Comparison of ENCODE assay signal across 2 cellular contexts in the genomic region with DNA sequence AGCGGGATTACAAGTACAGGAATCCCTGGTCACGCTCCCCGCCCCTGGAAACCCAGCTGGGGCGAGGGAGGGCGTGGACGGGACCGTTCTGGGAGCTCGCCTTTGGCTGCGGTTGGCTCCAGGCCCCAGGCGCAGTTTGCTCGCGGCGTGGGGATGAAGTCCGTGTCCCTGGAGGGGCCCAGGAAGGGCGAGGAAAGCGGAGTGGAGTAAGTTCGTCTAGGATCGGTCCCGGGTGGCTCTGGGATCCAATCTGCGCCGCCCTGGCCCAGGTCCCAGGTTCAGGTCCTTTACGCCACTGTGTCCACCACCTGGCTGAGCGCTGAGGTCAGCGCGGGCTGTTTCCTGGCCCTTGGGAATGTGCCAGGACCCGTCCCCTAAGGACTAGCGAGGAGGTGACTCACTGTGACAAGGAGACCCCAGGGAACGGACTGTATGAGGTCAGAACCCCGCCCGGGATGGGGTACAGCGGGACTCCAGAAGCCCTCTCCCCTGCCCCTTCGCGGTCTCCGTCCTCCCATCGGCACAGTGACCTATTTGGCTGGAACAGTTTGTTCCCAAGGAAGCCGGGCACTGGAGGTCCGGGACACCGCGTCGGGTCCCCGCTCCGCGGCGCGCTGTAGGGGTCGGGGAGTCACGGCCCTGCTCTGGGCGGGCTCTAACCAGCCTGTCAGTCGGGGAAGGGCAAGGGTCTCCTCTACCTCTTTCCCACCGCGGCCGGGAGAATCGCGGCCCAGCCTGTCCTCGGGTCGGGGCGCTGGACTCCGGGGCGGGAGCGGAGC.
TF ChIP-seq lines count a peak whose summit lies in the region.

No MANE protein-coding gene starts in this region.

TF ChIP-seq in HEK293, 187 proteins besides CTCF, POLR2A, EP300 and RAD21 (continued from another document and continues in another):
- TF ChIP-seq, protein P1, sequence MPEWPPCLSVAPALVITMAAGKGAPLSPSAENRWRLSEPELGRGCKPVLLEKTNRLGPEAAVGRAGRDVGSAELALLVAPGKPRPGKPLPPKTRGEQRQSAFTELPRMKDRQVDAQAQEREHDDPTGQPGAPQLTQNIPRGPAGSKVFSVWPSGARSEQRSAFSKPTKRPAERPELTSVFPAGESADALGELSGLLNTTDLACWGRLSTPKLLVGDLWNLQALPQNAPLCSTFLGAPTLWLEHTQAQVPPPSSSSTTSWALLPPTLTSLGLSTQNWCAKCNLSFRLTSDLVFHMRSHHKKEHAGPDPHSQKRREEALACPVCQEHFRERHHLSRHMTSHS (tag by site-specific recombination; IDR thresholded peaks at IDR 0.05) = no peak
- TF ChIP-seq ZNF658 (tag by site-specific recombination; IDR thresholded peaks at IDR 0.05) (no peak), KLF7 (tag by site-specific recombination; IDR thresholded peaks at IDR 0.05; ENCODE audit: borderline replicate concordance) (no peak), ZNF341 (tag by site-specific recombination; IDR thresholded peaks at IDR 0.05; ENCODE audit: low read depth) (0 out of 2 replicates have a peak, but pooled peaks have one; percentile 23), ZNF138 (tag by site-specific recombination; IDR thresholded peaks at IDR 0.05; ENCODE audit: borderline replicate concordance) (no peak), ZXDB (tag by site-specific recombination; IDR thresholded peaks at IDR 0.05) (peak; percentile 81), YY1 (tag by site-specific recombination; IDR thresholded peaks at IDR 0.05) (no peak), ZNF530 (tag by site-specific recombination; IDR thresholded peaks at IDR 0.05; ENCODE audit: low read depth) (no peak), FEZF1 (tag by site-specific recombination; IDR thresholded peaks at IDR 0.05) (no peak), ZNF146 (tag by site-specific recombination; IDR thresholded peaks at IDR 0.05) (no peak), ZNF837 (tag by site-specific recombination; IDR thresholded peaks at IDR 0.05) (no peak), ZNF626 (tag by site-specific recombination; IDR thresholded peaks at IDR 0.05) (no peak), ZNF544 (tag by site-specific recombination; IDR thresholded peaks at IDR 0.05) (no peak), KLF8 (tag by site-specific recombination; IDR thresholded peaks at IDR 0.05) (no peak; the same call in 1 of the 2 replicates), ZBTB8A (tag by site-specific recombination; IDR thresholded peaks at IDR 0.05) (no peak)
- TF ChIP-seq, protein P2, sequence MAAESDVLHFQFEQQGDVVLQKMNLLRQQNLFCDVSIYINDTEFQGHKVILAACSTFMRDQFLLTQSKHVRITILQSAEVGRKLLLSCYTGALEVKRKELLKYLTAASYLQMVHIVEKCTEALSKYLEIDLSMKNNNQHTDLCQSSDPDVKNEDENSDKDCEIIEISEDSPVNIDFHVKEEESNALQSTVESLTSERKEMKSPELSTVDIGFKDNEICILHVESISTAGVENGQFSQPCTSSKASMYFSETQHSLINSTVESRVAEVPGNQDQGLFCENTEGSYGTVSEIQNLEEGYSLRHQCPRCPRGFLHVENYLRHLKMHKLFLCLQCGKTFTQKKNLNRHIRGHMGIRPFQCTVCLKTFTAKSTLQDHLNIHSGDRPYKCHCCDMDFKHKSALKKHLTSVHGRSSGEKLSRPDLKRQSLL (tag by site-specific recombination; IDR thresholded peaks at IDR 0.05) = no peak
- TF ChIP-seq, protein P3, sequence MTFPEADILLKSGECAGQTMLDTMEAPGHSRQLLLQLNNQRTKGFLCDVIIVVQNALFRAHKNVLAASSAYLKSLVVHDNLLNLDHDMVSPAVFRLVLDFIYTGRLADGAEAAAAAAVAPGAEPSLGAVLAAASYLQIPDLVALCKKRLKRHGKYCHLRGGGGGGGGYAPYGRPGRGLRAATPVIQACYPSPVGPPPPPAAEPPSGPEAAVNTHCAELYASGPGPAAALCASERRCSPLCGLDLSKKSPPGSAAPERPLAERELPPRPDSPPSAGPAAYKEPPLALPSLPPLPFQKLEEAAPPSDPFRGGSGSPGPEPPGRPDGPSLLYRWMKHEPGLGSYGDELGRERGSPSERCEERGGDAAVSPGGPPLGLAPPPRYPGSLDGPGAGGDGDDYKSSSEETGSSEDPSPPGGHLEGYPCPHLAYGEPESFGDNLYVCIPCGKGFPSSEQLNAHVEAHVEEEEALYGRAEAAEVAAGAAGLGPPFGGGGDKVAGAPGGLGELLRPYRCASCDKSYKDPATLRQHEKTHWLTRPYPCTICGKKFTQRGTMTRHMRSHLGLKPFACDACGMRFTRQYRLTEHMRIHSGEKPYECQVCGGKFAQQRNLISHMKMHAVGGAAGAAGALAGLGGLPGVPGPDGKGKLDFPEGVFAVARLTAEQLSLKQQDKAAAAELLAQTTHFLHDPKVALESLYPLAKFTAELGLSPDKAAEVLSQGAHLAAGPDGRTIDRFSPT (tag by site-specific recombination; IDR thresholded peaks at IDR 0.05) = peak; percentile 73
- TF ChIP-seq, protein P4, sequence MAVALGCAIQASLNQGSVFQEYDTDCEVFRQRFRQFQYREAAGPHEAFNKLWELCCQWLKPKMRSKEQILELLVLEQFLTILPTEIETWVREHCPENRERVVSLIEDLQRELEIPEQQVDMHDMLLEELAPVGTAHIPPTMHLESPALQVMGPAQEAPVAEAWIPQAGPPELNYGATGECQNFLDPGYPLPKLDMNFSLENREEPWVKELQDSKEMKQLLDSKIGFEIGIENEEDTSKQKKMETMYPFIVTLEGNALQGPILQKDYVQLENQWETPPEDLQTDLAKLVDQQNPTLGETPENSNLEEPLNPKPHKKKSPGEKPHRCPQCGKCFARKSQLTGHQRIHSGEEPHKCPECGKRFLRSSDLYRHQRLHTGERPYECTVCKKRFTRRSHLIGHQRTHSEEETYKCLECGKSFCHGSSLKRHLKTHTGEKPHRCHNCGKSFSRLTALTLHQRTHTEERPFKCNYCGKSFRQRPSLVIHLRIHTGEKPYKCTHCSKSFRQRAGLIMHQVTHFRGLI (tag by site-specific recombination; IDR thresholded peaks at IDR 0.05) = no peak
- TF ChIP-seq, protein P5, sequence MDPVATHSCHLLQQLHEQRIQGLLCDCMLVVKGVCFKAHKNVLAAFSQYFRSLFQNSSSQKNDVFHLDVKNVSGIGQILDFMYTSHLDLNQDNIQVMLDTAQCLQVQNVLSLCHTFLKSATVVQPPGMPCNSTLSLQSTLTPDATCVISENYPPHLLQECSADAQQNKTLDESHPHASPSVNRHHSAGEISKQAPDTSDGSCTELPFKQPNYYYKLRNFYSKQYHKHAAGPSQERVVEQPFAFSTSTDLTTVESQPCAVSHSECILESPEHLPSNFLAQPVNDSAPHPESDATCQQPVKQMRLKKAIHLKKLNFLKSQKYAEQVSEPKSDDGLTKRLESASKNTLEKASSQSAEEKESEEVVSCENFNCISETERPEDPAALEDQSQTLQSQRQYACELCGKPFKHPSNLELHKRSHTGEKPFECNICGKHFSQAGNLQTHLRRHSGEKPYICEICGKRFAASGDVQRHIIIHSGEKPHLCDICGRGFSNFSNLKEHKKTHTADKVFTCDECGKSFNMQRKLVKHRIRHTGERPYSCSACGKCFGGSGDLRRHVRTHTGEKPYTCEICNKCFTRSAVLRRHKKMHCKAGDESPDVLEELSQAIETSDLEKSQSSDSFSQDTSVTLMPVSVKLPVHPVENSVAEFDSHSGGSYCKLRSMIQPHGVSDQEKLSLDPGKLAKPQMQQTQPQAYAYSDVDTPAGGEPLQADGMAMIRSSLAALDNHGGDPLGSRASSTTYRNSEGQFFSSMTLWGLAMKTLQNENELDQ (tag by site-specific recombination; IDR thresholded peaks at IDR 0.05; ENCODE audit: low read depth) = no peak

TF ChIP-seq in HepG2, 621 proteins besides CTCF, POLR2A, EP300 and RAD21 (continued from another document and continues in another):
- TF ChIP-seq, protein P6, sequence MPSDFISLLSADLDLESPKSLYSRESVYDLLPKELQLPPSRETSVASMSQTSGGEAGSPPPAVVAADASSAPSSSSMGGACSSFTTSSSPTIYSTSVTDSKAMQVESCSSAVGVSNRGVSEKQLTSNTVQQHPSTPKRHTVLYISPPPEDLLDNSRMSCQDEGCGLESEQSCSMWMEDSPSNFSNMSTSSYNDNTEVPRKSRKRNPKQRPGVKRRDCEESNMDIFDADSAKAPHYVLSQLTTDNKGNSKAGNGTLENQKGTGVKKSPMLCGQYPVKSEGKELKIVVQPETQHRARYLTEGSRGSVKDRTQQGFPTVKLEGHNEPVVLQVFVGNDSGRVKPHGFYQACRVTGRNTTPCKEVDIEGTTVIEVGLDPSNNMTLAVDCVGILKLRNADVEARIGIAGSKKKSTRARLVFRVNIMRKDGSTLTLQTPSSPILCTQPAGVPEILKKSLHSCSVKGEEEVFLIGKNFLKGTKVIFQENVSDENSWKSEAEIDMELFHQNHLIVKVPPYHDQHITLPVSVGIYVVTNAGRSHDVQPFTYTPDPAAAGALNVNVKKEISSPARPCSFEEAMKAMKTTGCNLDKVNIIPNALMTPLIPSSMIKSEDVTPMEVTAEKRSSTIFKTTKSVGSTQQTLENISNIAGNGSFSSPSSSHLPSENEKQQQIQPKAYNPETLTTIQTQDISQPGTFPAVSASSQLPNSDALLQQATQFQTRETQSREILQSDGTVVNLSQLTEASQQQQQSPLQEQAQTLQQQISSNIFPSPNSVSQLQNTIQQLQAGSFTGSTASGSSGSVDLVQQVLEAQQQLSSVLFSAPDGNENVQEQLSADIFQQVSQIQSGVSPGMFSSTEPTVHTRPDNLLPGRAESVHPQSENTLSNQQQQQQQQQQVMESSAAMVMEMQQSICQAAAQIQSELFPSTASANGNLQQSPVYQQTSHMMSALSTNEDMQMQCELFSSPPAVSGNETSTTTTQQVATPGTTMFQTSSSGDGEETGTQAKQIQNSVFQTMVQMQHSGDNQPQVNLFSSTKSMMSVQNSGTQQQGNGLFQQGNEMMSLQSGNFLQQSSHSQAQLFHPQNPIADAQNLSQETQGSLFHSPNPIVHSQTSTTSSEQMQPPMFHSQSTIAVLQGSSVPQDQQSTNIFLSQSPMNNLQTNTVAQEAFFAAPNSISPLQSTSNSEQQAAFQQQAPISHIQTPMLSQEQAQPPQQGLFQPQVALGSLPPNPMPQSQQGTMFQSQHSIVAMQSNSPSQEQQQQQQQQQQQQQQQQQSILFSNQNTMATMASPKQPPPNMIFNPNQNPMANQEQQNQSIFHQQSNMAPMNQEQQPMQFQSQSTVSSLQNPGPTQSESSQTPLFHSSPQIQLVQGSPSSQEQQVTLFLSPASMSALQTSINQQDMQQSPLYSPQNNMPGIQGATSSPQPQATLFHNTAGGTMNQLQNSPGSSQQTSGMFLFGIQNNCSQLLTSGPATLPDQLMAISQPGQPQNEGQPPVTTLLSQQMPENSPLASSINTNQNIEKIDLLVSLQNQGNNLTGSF (CRISPR knock-in tag; IDR thresholded peaks at IDR 0.05) = 0 out of 2 replicates have a peak, but pooled peaks have one; percentile 64
- no peak; the same call in 1 of the 2 replicates for TF ChIP-seq FOXO1 (CRISPR knock-in tag; IDR thresholded peaks at IDR 0.05)
- TF ChIP-seq, protein P7, sequence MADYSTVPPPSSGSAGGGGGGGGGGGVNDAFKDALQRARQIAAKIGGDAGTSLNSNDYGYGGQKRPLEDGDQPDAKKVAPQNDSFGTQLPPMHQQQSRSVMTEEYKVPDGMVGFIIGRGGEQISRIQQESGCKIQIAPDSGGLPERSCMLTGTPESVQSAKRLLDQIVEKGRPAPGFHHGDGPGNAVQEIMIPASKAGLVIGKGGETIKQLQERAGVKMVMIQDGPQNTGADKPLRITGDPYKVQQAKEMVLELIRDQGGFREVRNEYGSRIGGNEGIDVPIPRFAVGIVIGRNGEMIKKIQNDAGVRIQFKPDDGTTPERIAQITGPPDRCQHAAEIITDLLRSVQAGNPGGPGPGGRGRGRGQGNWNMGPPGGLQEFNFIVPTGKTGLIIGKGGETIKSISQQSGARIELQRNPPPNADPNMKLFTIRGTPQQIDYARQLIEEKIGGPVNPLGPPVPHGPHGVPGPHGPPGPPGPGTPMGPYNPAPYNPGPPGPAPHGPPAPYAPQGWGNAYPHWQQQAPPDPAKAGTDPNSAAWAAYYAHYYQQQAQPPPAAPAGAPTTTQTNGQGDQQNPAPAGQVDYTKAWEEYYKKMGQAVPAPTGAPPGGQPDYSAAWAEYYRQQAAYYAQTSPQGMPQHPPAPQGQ (CRISPR knock-in tag; IDR thresholded peaks at IDR 0.05; ENCODE audit: borderline replicate concordance) = no peak
- TF ChIP-seq ZNF550 (CRISPR knock-in tag; IDR thresholded peaks at IDR 0.05; ENCODE audit: borderline replicate concordance) = 0 out of 2 replicates have a peak, but pooled peaks have one; percentile 17
- no peak for TF ChIP-seq PHB2 (IDR thresholded peaks at IDR 0.05; ENCODE audit: partially characterized antibody)
- 0 out of 2 replicates have a peak, but pooled peaks have one; percentile 74 for TF ChIP-seq WIZ (CRISPR knock-in tag; IDR thresholded peaks at IDR 0.05)
- no peak for TF ChIP-seq ZFP41 (CRISPR knock-in tag; IDR thresholded peaks at IDR 0.05; ENCODE audit: borderline replicate concordance)
- TF ChIP-seq, protein P8, sequence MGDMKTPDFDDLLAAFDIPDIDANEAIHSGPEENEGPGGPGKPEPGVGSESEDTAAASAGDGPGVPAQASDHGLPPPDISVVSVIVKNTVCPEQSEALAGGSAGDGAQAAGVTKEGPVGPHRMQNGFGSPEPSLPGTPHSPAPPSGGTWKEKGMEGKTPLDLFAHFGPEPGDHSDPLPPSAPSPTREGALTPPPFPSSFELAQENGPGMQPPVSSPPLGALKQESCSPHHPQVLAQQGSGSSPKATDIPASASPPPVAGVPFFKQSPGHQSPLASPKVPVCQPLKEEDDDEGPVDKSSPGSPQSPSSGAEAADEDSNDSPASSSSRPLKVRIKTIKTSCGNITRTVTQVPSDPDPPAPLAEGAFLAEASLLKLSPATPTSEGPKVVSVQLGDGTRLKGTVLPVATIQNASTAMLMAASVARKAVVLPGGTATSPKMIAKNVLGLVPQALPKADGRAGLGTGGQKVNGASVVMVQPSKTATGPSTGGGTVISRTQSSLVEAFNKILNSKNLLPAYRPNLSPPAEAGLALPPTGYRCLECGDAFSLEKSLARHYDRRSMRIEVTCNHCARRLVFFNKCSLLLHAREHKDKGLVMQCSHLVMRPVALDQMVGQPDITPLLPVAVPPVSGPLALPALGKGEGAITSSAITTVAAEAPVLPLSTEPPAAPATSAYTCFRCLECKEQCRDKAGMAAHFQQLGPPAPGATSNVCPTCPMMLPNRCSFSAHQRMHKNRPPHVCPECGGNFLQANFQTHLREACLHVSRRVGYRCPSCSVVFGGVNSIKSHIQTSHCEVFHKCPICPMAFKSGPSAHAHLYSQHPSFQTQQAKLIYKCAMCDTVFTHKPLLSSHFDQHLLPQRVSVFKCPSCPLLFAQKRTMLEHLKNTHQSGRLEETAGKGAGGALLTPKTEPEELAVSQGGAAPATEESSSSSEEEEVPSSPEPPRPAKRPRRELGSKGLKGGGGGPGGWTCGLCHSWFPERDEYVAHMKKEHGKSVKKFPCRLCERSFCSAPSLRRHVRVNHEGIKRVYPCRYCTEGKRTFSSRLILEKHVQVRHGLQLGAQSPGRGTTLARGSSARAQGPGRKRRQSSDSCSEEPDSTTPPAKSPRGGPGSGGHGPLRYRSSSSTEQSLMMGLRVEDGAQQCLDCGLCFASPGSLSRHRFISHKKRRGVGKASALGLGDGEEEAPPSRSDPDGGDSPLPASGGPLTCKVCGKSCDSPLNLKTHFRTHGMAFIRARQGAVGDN (CRISPR knock-in tag; IDR thresholded peaks at IDR 0.05) = peak; percentile 30; the same call in 1 of the 2 replicates
- TF ChIP-seq ZNF33B (CRISPR knock-in tag; IDR thresholded peaks at IDR 0.05) = 0 out of 2 replicates have a peak, but pooled peaks have one; percentile 6
- no peak for TF ChIP-seq YY1 (IDR thresholded peaks at IDR 0.05; ENCODE audit: insufficient read depth, insufficient replicate concordance, low read depth, low read length)
- no peak; the same call in 1 of the 2 replicates for TF ChIP-seq MED13 (CRISPR knock-in tag; IDR thresholded peaks at IDR 0.05)
- TF ChIP-seq TEAD3 (CRISPR knock-in tag; optimal IDR thresholded peaks at IDR 0.05; ENCODE audit: borderline replicate concordance) = no peak
- 0 out of 2 replicates have a peak, but pooled peaks have one; percentile 6 for TF ChIP-seq KDM2A (CRISPR knock-in tag; IDR thresholded peaks at IDR 0.05; ENCODE audit: borderline replicate concordance, low read depth)
